In the genomic region with DNA sequence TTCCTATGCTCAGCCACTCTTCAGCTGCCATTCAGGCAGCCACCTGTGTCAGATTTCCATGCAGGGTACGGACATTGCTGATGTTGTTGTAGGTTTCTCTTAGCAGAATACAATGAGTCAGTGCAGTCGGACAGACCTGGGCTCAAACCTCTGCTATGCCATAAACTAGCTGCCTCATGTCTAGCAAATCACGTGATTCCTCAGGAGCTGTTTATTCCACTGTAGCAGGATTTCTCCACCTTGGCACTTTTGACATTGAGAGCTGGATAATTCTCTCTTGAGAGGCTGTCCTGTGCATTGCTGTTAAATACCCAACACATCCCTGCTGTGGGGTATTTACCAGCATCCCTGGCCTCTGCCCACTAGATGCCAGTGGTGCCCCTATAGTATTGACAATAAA, we compare ENCODE assay signal across 23 cellular contexts.
"Had no signal": no experiment of that assay in that cellular context is flagged by ENCODE, and none has a peak within 500 bp of the region (broad histone marks: within the 10 kb centered on the region; RNA-seq: fewer than 3 reads in every experiment).

No MANE protein-coding gene starts in this region.

- H3K4me2 ChIP-seq: SK-N-SH had no signal

- DNase-seq: IMR-90, Kasumi-1, MM.1S, NCI-H1048, NCI-H1105, NCI-H1417, NCI-H1436 treated with DMSO at 0.1 percent for 48 hours, NCI-H1694, NCI-H187 treated with DMSO at 0.1 percent for 48 hours, NCI-H2081, NCI-H2107, NCI-H2227 treated with DMSO at 0.1 percent for 48 hours, NCI-H524, NCI-H526 treated with DMSO at 0.1 percent for 48 hours, NCI-H748 treated with DMSO at 0.1 percent for 48 hours, RPMI8226, SHP77, SK-N-SH, SW 1271, T-cell had no signal

- H3K9ac ChIP-seq: KMS-11, SK-N-SH had no signal

- ATAC-seq: T-cell had no signal

- H3K27ac ChIP-seq: HL-60, KMS-11 had no signal

- H3K9me3 ChIP-seq: SK-N-SH had no signal

- FAIRE-seq: RCC 7860 had no signal
